In genomic region chr2:72028996-72029395, GRCh38 we compare ENCODE assay signal across 16 cellular contexts.
"Had no signal": no experiment of that assay in that cellular context is flagged by ENCODE, and none has a peak within 500 bp of the region (broad histone marks: within the 10 kb centered on the region; RNA-seq: fewer than 3 reads in every experiment).

No MANE protein-coding gene starts in this region.

- H3K4me3 ChIP-seq: esophagus squamous epithelium, mucosa of descending colon, SJSA1, upper lobe of right lung had no signal

- H3K9me3 Mint-ChIP-seq: activated CD4-positive, alpha-beta memory T cell treated with anti-CD3 and anti-CD28 coated beads for 36 hours; central memory CD8-positive, alpha-beta T cell; natural killer cell; stimulated activated memory B cell treated with anti-CD40 and anti-IgM and Interleukin-4, amounts not matched to agents 10 μg/mL and 1 μg/mL and 100 μg/mL, for 72 hours had no signal

- H3K9me3 ChIP-seq: esophagus squamous epithelium, mucosa of descending colon, SJSA1, upper lobe of right lung had no signal

- H3K4me3 Mint-ChIP-seq: activated CD4-positive, alpha-beta memory T cell treated with anti-CD3 and anti-CD28 coated beads for 36 hours; activated naive CD8-positive, alpha-beta T cell; brain; central memory CD8-positive, alpha-beta T cell; immature natural killer cell; natural killer cell; stimulated activated memory B cell treated with anti-CD40 and anti-IgM and Interleukin-4, amounts not matched to agents 10 μg/mL and 1 μg/mL and 100 μg/mL, for 72 hours had no signal

- H3K36me3 ChIP-seq: esophagus squamous epithelium, SJSA1, upper lobe of right lung had no signal

- ATAC-seq: mucosa of descending colon; natural killer cell; stimulated activated memory B cell treated with anti-CD40 and anti-IgM and Interleukin-4, amounts not matched to agents 10 μg/mL and 1 μg/mL and 100 μg/mL, for 72 hours; upper lobe of right lung had no signal

- H3K27me3 ChIP-seq: esophagus squamous epithelium, SJSA1, upper lobe of right lung had no signal

- H3K27ac ChIP-seq: esophagus squamous epithelium, SJSA1, upper lobe of right lung had no signal

- H3K4me1 ChIP-seq: SJSA1, upper lobe of right lung had no signal

- DNase-seq: activated CD4-positive, alpha-beta memory T cell treated with anti-CD3 and anti-CD28 coated beads for 36 hours; activated CD4-positive, CD25-positive, alpha-beta regulatory T cell treated with anti-CD3 and anti-CD28 coated beads, Interleukin-2, amount 50 U/mL, for 72 hours; activated T-cell treated with anti-CD3 and anti-CD28 coated beads for 4 hours; amygdala; dermis blood vessel endothelial cell; esophagus squamous epithelium; foreskin fibroblast; immature natural killer cell; mucosa of descending colon; natural killer cell had no signal

- H3K27ac Mint-ChIP-seq: activated CD4-positive, alpha-beta memory T cell treated with anti-CD3 and anti-CD28 coated beads for 36 hours; activated naive CD8-positive, alpha-beta T cell; brain; immature natural killer cell; natural killer cell; stimulated activated memory B cell treated with anti-CD40 and anti-IgM and Interleukin-4, amounts not matched to agents 10 μg/mL and 1 μg/mL and 100 μg/mL, for 72 hours had no signal

- H3K36me3 Mint-ChIP-seq: activated CD4-positive, alpha-beta memory T cell treated with anti-CD3 and anti-CD28 coated beads for 36 hours; activated naive CD8-positive, alpha-beta T cell; brain; immature natural killer cell; natural killer cell; stimulated activated memory B cell treated with anti-CD40 and anti-IgM and Interleukin-4, amounts not matched to agents 10 μg/mL and 1 μg/mL and 100 μg/mL, for 72 hours had no signal

- H3K4me1 Mint-ChIP-seq: brain; central memory CD8-positive, alpha-beta T cell; immature natural killer cell; natural killer cell; stimulated activated memory B cell treated with anti-CD40 and anti-IgM and Interleukin-4, amounts not matched to agents 10 μg/mL and 1 μg/mL and 100 μg/mL, for 72 hours had no signal
